Comparison of ENCODE assay signal across 12 cellular contexts in the genomic region with DNA sequence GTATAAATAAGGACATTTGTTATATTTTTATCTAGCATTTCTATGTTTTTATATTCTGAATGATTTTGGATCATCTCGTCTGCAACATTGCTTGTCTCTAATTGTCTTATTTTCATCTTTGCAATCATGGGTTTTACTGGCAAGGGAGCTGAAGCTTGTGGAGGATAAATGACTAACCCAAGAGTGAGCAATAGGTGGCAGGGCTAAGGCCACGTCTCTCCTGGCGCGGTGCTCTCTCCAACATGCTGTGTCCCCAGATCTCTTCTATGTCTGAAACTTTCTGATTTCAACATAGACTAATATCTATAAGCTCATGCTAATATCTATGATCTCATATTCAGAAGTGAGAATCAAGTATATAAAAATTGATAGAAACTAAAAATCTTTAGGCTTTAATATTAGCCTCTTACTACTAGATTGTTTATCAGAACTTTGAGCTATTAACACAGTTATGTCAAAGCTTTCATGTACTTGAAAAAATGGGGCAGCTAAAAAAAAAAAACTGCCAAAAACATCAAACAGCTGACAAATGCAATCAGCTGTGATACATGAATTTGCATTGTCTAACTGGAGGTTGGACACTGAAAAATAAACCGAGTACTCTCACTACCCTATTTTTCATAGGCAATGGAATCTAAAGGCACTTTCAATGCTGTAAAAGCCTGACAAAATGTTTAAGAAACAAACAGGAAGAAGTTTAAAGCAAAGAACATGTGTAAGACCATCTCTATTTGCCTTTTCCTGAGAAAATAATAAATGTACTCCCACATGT.
DNase-seq lines count a peak whose midpoint lies in the region; ATAC-seq, FAIRE-seq and TF ChIP-seq lines count a peak whose summit lies in the region.
"Had no signal": no experiment of that assay in that cellular context is flagged by ENCODE, and none has a peak within 500 bp of the region (broad histone marks: within the 10 kb centered on the region; RNA-seq: fewer than 3 reads in every experiment).

No MANE protein-coding gene starts in this region.

- no peak overlapping the region for H3K4me3 ChIP-seq in esophagus squamous epithelium
- H3K4me3 ChIP-seq: right lobe of liver, suprapubic skin had no signal

- no peak overlapping the region for H3K4me3 Mint-ChIP-seq in WTC11

- no peaks in the 10 kb centered on the region for H3K36me3 Mint-ChIP-seq in WTC11

- H3K27ac Mint-ChIP-seq in WTC11, result no peak overlapping the region

- no peak for TF ChIP-seq CTCF in WTC11 (IDR thresholded peaks at IDR 0.05)
- TF ChIP-seq CTCF in esophagus squamous epithelium (IDR thresholded peaks at IDR 0.05), result no peak

- TF ChIP-seq POLR2A in GM12892 (IDR thresholded peaks at IDR 0.05; ENCODE audit: low read depth, low read length) (no peak), esophagus squamous epithelium (IDR thresholded peaks at IDR 0.05) (no peak)

- FAIRE-seq in GM12892 (lab: Jason Lieb, UNC), result peak; percentile 88

- CTCF ChIA-PET in WTC11 (lab: Charles Lee), result interaction anchor here (0.6 kb wide), 1 partner anchor 108 kb away, joined by 3 read pairs; no protein-coding TSS in a partner anchor

- POLR2A ChIA-PET in WTC11 (lab: Charles Lee), result no interaction called here

- intact Hi-C loops in esophagus squamous epithelium (cut with DNase I), result no loop called here
- intact Hi-C loops in left ventricle myocardium superior (cut with micrococcal nuclease), result no loop called here

- WGBS in esophagus squamous epithelium, 2 donors, result 43 to 65% methylated on average over 5 of the region's 5 CpGs

- no peak overlapping the region for H3K27ac ChIP-seq in esophagus squamous epithelium
- H3K27ac ChIP-seq: right lobe of liver, suprapubic skin had no signal

- no peaks in the 10 kb centered on the region for H3K4me1 ChIP-seq in esophagus squamous epithelium
- H3K4me1 ChIP-seq: right lobe of liver, suprapubic skin had no signal

- H3K36me3 ChIP-seq in esophagus squamous epithelium, result no peaks in the 10 kb centered on the region
- H3K36me3 ChIP-seq: right lobe of liver, suprapubic skin had no signal

- no peaks in the 10 kb centered on the region for H3K9me3 ChIP-seq in esophagus squamous epithelium
- H3K9me3 ChIP-seq: right lobe of liver, suprapubic skin had no signal

- H3K4me1 Mint-ChIP-seq in WTC11, result no peaks in the 10 kb centered on the region

- no peaks in the 10 kb centered on the region for H3K27me3 ChIP-seq in esophagus squamous epithelium
- H3K27me3 ChIP-seq: right lobe of liver, suprapubic skin had no signal

- peaks cover 13% of the 10 kb centered on the region for H3K9me3 Mint-ChIP-seq in WTC11

- no peak for DNase-seq in GM12892 (ENCODE audit: insufficient read length)
- DNase-seq in WTC11 (ENCODE audit: low spot score), result no peak
- no peak for DNase-seq in esophagus squamous epithelium (lab: John Stamatoyannopoulos, UW)
- no peak for DNase-seq in left ventricle myocardium superior
- DNase-seq in stimulated activated CD4-positive, alpha-beta T cell treated with anti-CD3 and anti-CD28 coated beads, Interleukin-4, amount 100 ng/mL, for 1 hour, result no peak
- DNase-seq in stimulated activated CD4-positive, alpha-beta T cell treated with anti-CD3 and anti-CD28 coated beads, Interleukin-12 subunit alpha, Interleukin-12 subunit beta, amount 100 ng/mL, for 4 hours, result no peak
- DNase-seq: cortex of kidney, right lobe of liver had no signal

- no peaks in the 10 kb centered on the region for H3K27me3 Mint-ChIP-seq in WTC11 (ENCODE audit: low read depth)

- peak; percentile 64 for ATAC-seq in GM19468 (IDR thresholded peaks at IDR 0.05; ENCODE audit: extremely low read depth, unreplicated experiment)
- ATAC-seq in HG03066 (IDR thresholded peaks at IDR 0.05; ENCODE audit: low read depth, unreplicated experiment), result peak; percentile 78
- ATAC-seq in WTC11, result 0 out of 2 replicates have a peak, but pooled peaks have one; percentile 50
- no peak for ATAC-seq in left ventricle myocardium superior
- ATAC-seq: Panc1 had no signal

TF ChIP-seq in WTC11, 78 proteins besides CTCF, POLR2A, EP300 and RAD21:
- TF ChIP-seq GABPB1 (CRISPR knock-in tag; IDR thresholded peaks at IDR 0.05) (no peak), NFATC4 (CRISPR knock-in tag; IDR thresholded peaks at IDR 0.05) (no peak), ZNF219 (CRISPR knock-in tag; IDR thresholded peaks at IDR 0.05; ENCODE audit: borderline replicate concordance) (no peak), STAT6 (CRISPR knock-in tag; conservative IDR thresholded peaks at IDR 0.05; ENCODE audit: low read depth) (no peak), E2F5 (CRISPR knock-in tag; IDR thresholded peaks at IDR 0.05) (no peak), PRDM15 (CRISPR knock-in tag; IDR thresholded peaks at IDR 0.05) (no peak)
- TF ChIP-seq, protein P1, sequence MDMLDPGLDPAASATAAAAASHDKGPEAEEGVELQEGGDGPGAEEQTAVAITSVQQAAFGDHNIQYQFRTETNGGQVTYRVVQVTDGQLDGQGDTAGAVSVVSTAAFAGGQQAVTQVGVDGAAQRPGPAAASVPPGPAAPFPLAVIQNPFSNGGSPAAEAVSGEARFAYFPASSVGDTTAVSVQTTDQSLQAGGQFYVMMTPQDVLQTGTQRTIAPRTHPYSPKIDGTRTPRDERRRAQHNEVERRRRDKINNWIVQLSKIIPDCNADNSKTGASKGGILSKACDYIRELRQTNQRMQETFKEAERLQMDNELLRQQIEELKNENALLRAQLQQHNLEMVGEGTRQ (CRISPR knock-in tag; IDR thresholded peaks at IDR 0.05), result no peak
